Comparison of ENCODE assay signal across 1 cellular context in the genomic region with DNA sequence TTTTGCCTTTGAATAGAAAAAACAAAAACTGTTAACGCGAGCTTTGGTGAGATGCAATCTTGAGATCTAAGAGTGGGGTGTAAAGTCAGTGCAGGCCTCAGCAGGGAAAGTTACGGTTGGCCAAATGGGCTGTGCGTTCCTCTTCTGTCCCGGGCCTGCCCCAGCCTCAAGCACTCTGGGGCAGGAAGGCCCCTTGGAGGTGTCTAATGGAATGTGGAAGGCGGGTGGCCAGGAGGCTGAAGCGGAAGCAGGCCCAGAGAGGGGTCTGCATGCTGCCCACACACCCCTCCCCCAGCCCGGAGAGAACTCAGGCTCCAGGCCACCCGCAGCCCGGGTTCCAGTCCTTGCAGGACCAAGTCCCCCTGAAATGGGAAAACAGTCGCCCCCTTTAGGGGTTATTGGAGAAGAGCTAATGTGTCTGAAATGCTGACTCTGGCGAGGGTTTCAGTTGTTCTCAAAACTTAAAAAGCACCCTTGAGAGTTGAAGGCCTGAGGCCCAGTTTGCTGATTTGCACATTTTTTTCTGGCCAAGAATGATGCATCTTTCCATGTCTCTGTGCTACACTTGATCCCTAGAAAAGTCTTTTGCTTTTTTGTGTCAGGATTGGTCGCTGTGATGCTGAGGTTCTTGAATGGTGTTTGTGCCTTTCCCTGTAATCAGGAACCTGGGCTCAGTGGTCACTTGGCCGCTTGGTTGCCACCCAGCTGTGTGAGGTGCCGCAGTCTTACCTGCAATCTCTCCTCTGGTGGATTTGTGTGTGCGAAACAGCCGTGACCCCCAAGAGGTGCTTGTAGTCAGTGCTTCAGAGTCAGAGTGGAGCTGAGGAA.
TF ChIP-seq lines count a peak whose summit lies in the region.

No MANE protein-coding gene starts in this region.

TF ChIP-seq in HCT116, 20 proteins besides CTCF, POLR2A, EP300 and RAD21:
- TF ChIP-seq SIN3A (IDR thresholded peaks at IDR 0.05; ENCODE audit: low read depth) = no peak
TF ChIP-seq in HCT116: peak in this region for 0.
